8 cellular contexts compared by ENCODE assay signal in the genomic region with DNA sequence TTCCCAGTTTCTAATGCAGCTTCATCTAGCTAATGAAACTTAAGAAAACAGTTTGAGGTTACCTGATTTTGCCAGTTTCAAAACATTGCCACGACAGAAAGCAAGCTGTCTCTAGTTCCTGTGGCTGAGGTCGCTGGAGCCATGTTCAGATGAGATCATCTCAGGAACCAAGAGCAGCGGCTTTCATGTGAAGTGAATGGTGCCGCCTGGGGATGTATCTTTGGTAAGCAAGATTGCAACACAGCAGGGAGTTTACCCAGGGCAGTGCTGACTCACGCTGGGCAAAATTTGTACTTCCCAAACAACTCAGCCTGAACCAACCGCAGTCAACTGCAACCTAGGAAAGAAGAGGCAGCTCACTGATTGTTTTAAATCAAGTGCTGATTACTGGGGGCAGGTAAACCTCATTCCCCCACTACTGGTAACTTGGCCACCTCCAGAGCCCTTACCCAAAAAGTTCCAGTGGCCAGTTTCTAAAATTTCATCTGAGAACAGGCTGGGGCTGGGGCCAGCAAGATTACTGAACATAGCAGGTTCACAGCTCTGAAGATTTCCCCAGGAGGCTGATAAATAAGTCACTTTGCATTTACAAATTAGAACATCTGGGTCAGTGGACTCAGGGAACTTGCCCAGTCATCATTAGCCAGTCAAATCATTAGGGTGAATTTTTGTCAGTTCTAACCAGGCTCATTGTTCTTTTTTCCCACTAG. TPM values are rescaled to one million over a fixed set of nuclear protein-coding genes. Genes with fewer than 3 reads are reported as not detected.
DNase-seq lines count a peak whose midpoint lies in the region; ATAC-seq and TF ChIP-seq lines count a peak whose summit lies in the region.

A gene with protein sequence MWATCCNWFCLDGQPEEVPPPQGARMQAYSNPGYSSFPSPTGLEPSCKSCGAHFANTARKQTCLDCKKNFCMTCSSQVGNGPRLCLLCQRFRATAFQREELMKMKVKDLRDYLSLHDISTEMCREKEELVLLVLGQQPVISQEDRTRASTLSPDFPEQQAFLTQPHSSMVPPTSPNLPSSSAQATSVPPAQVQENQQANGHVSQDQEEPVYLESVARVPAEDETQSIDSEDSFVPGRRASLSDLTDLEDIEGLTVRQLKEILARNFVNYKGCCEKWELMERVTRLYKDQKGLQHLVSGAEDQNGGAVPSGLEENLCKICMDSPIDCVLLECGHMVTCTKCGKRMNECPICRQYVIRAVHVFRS (minus strand): TSS at position 194 of the 710 bp plus-strand sequence. CDS start 37,154 bp downstream, outside the sequence.

- H3K36me3 ChIP-seq in esophagus muscularis mucosa (peaks cover 0 to 7% (median 6%) of the 10 kb centered on the region in 4 donors), muscle layer of duodenum (ENCODE audit: control insufficient read depth in 1 of 2, insufficient read depth in 2 of 2, low read length in 2 of 2) (peaks cover 8 to 9% of the 10 kb centered on the region in 2 donors)

- peak within 1 kb of the TSS; percentile 23 to 47 (median 31) for H3K4me3 ChIP-seq in esophagus muscularis mucosa
- peak within 1 kb of the TSS; percentile 29 to 38 for H3K4me3 ChIP-seq in muscle layer of duodenum (ENCODE audit: low read depth in 1 of 2, low read length in 2 of 2)

- no peaks in the 10 kb centered on the region for H3K9me3 ChIP-seq in esophagus muscularis mucosa
- no peaks in the 10 kb centered on the region for H3K9me3 ChIP-seq in muscle layer of duodenum (ENCODE audit: control insufficient read depth in 1 of 2, low read length in 2 of 2)

- TF ChIP-seq POLR2A in esophagus muscularis mucosa (IDR thresholded peaks at IDR 0.05; ENCODE audit: low read depth): no peak

- H3K27me3 ChIP-seq in esophagus muscularis mucosa (no peaks in the 10 kb centered on the region), muscle layer of duodenum (ENCODE audit: low read depth, low read length) (no peaks in the 10 kb centered on the region)

- peak; percentile 88 for ATAC-seq in GM19467 (IDR thresholded peaks at IDR 0.05; ENCODE audit: unreplicated experiment)

- 26% methylated on average over 6 of the region's 6 CpGs for WGBS in esophagus muscularis mucosa

- TF ChIP-seq EP300 in esophagus muscularis mucosa (IDR thresholded peaks at IDR 0.05): no peak

- peaks cover 14 to 21% (median 17%) of the 10 kb centered on the region in 4 donors for H3K4me1 ChIP-seq in esophagus muscularis mucosa
- peaks cover 10 to 11% of the 10 kb centered on the region in 2 donors for H3K4me1 ChIP-seq in muscle layer of duodenum (ENCODE audit: control insufficient read depth in 1 of 2, insufficient read depth in 2 of 2, low read length in 2 of 2)

- TF ChIP-seq CTCF in esophagus muscularis mucosa (IDR thresholded peaks at IDR 0.05): peak; percentile 19 to 48 (median 21)

- H3K27ac ChIP-seq in esophagus muscularis mucosa (replicated peaks in 1 of 4): peak within 1 kb of the TSS; percentile 72 to 79 (median 78)
- peak within 1 kb of the TSS; percentile 92 for H3K27ac ChIP-seq in muscle layer of duodenum (ENCODE audit: low read length)

- DNase-seq in COLO668 (lab: John Stamatoyannopoulos, UW; ENCODE audit: unreplicated experiment): peak; percentile 54
- DNase-seq in HS-27A (ENCODE audit: low read depth): peak; percentile 54
- DNase-seq in OCI-M2 (lab: John Stamatoyannopoulos, UW; ENCODE audit: unreplicated experiment): peak; percentile 43
- DNase-seq in activated T-cell treated with anti-CD3 and anti-CD28 coated beads, Interleukin-2, amount 50 U/mL, for 1 hour: peak; percentile 77
- peak; percentile 96 for DNase-seq in esophagus muscularis mucosa (ENCODE audit: extremely low spot score)
- peak; percentile 78 to 84 for DNase-seq in stimulated activated CD8-positive, alpha-beta memory T cell treated with anti-CD3 and anti-CD28 coated beads, Interleukin-7, amount 100 ng/mL, for 4 hours (ENCODE audit: low read depth in 2 of 2)

- intact Hi-C loops in esophagus muscularis mucosa (cut with DNase I): loop anchor here (5.0 kb wide), 1 partner anchor 41 kb away; no protein-coding TSS in a partner anchor

RNA-seq across cellular contexts. Expression of the gene that starts here (rescaled TPM):
- 10 to 100 TPM; 19.5 to 40.9 (median 33.3) TPM for total RNA-seq in esophagus muscularis mucosa

Comparison
In these comparisons a context has a peak if more than half of its experiments do, and no peak if none do; other contexts are left out.
1. Peak in every context shown above with its lines: DNase-seq, ATAC-seq, H3K4me3 ChIP-seq and H3K27ac ChIP-seq.
2. DNase-seq: peak in every context shown above with its lines; median percentile 96 in esophagus muscularis mucosa; 81 in stimulated activated CD8-positive, alpha-beta memory T cell treated with anti-CD3 and anti-CD28 coated beads, Interleukin-7, amount 100 ng/mL, for 4 hours; 77 in activated T-cell treated with anti-CD3 and anti-CD28 coated beads, Interleukin-2, amount 50 U/mL, for 1 hour; 54 in COLO668; 54 in HS-27A; 43 in OCI-M2.